ENCODE assay signal across 8 cellular contexts in genomic region chrX:72572248-72573157, GRCh38. TPM values are rescaled to one million over a fixed set of nuclear protein-coding genes. Genes with fewer than 3 reads are reported as not detected.
A peak's percentile ranks its signal among the peaks of the same experiment; 100 is the strongest.
DNase-seq lines count a peak whose midpoint lies in the region; ATAC-seq, FAIRE-seq and TF ChIP-seq lines count a peak whose summit lies in the region.

HDAC8 (minus strand) TSS chrX:72572843; CDS start chrX:72572761, 82 bp downstream.

- ATAC-seq in HG03342 (IDR thresholded peaks at IDR 0.05; ENCODE audit: unreplicated experiment) (peak; percentile 95), WTC11 (peak; percentile 87)

- H3K9ac ChIP-seq in BLaER1 treated with 17β-estradiol and CSF1 and Interleukin-3, amounts not matched to agents 10 nM and 100 nM, result peak within 1 kb of the TSS; percentile 75 to 92 (median 83)

- TF ChIP-seq CTCF in WTC11 (IDR thresholded peaks at IDR 0.05), result no peak

- CTCF ChIA-PET in WTC11 (lab: Charles Lee), result interaction anchor here (0.6 to 0.7 kb wide), 2 partner anchors 17 to 871 kb away, joined by 3 read pairs; no protein-coding TSS in a partner anchor

- POLR2A ChIA-PET in WTC11 (lab: Charles Lee), result no interaction called here

- peak within 1 kb of the TSS; percentile 55 to 76 (median 67) for H3K4me2 ChIP-seq in BLaER1 treated with 17β-estradiol and CSF1 and Interleukin-3, amounts not matched to agents 10 nM and 100 nM

- H3K4me1 ChIP-seq in BLaER1 treated with 17β-estradiol and CSF1 and Interleukin-3, amounts not matched to agents 10 nM and 100 nM, result peaks cover 0 to 7% (median 5%) of the 10 kb centered on the region in 10 experiments; a peak in 7 of 20 replicates

- H4K20me1 ChIP-seq in BLaER1 treated with 17β-estradiol and CSF1 and Interleukin-3, amounts not matched to agents 10 nM and 100 nM, result no peaks in the 10 kb centered on the region; a peak in 2 of 22 replicates

- H3K36me3 ChIP-seq in BLaER1 treated with 17β-estradiol and CSF1 and Interleukin-3, amounts not matched to agents 10 nM and 100 nM, result peaks cover 6 to 27% (median 20%) of the 10 kb centered on the region in 11 experiments; a peak in 19 of 22 replicates

- no peaks in the 10 kb centered on the region for H3K9me3 Mint-ChIP-seq in WTC11

- H3K4me3 Mint-ChIP-seq in WTC11, result peak within 1 kb of the TSS; percentile 94

- FAIRE-seq in colon (lab: Jason Lieb, UNC), result peak; percentile 95

- peaks cover 8% of the 10 kb centered on the region for H3K36me3 Mint-ChIP-seq in WTC11

- H3K4me3 ChIP-seq in BLaER1 treated with 17β-estradiol and CSF1 and Interleukin-3, amounts not matched to agents 10 nM and 100 nM, result peak within 1 kb of the TSS; percentile 59 to 78 (median 71)

- H3K27ac Mint-ChIP-seq in WTC11, result peak within 1 kb of the TSS; percentile 94

- no peaks in the 10 kb centered on the region for H3K9me3 ChIP-seq in BLaER1 treated with 17β-estradiol and CSF1 and Interleukin-3, amounts not matched to agents 10 nM and 100 nM (replicated peaks in 1 of 11)

- peak; percentile 98 for DNase-seq in NCI-H2227 treated with DMSO at 0.1 percent for 48 hours (lab: John Stamatoyannopoulos, UW)
- DNase-seq in WTC11 (ENCODE audit: low spot score), result peak; percentile 59
- DNase-seq in kidney tubule cell (ENCODE audit: low spot score), result peak; percentile 77
- DNase-seq in stimulated activated CD4-positive, alpha-beta T cell treated with anti-CD3 and anti-CD28 coated beads, Interleukin-1b, Interleukin-23, amount 100 ng/mL, for 4 hours (ENCODE audit: low read depth in 2 of 2), result peak; percentile 15 to 21

- H3K4me1 Mint-ChIP-seq in WTC11, result peaks cover 3% of the 10 kb centered on the region; the same call in 1 of the 2 replicates

- H3K27ac ChIP-seq in BLaER1 treated with 17β-estradiol and CSF1 and Interleukin-3, amounts not matched to agents 10 nM and 100 nM, result peak within 1 kb of the TSS; percentile 56 to 90 (median 80); a peak in 21 of 22 replicates

- peaks cover 64 to 100% (median 91%) of the 10 kb centered on the region in 11 experiments for H3K27me3 ChIP-seq in BLaER1 treated with 17β-estradiol and CSF1 and Interleukin-3, amounts not matched to agents 10 nM and 100 nM

- H3K27me3 Mint-ChIP-seq in WTC11 (ENCODE audit: low read depth), result peaks cover 12% of the 10 kb centered on the region

- peak; percentile 46 for TF ChIP-seq POLR2A in GM19193 (IDR thresholded peaks at IDR 0.05; ENCODE audit: extremely low read depth, insufficient read depth, insufficient read length)

TF ChIP-seq in WTC11, 78 proteins besides CTCF, POLR2A, EP300 and RAD21:
- TF ChIP-seq E2F5 (CRISPR knock-in tag; IDR thresholded peaks at IDR 0.05), result no peak
- TF ChIP-seq CREM (CRISPR knock-in tag; IDR thresholded peaks at IDR 0.05), result no peak
- TF ChIP-seq ZNF532 (CRISPR knock-in tag; IDR thresholded peaks at IDR 0.05; ENCODE audit: borderline replicate concordance), result no peak
- no peak for TF ChIP-seq SP1 (CRISPR knock-in tag; conservative IDR thresholded peaks at IDR 0.05)
- TF ChIP-seq ZBTB21 (CRISPR knock-in tag; IDR thresholded peaks at IDR 0.05; ENCODE audit: borderline replicate concordance), result no peak
- TF ChIP-seq TCF7 (CRISPR knock-in tag; IDR thresholded peaks at IDR 0.05; ENCODE audit: low read depth), result no peak
- TF ChIP-seq EMX1 (CRISPR knock-in tag; IDR thresholded peaks at IDR 0.05), result no peak
- TF ChIP-seq OVOL2 (CRISPR knock-in tag; IDR thresholded peaks at IDR 0.05; ENCODE audit: borderline replicate concordance), result no peak

RNA-seq across cellular contexts. Expression of gene HDAC8, which starts in this region (rescaled TPM):
- 22.5 to 30.3 TPM (median 26.6 TPM) in 3 replicates for total RNA-seq in WTC11 (2021)

Comparison
In these comparisons a context has a peak if more than half of its experiments do, and no peak if none do; other contexts are left out.
1. Peak in every context shown above with its lines: DNase-seq, ATAC-seq, H3K4me3 ChIP-seq and H3K27ac ChIP-seq.
2. DNase-seq: peak in every context shown above with its lines; median percentile 98 in NCI-H2227 treated with DMSO at 0.1 percent for 48 hours; 77 in kidney tubule cell; 59 in WTC11; 18 in stimulated activated CD4-positive, alpha-beta T cell treated with anti-CD3 and anti-CD28 coated beads, Interleukin-1b, Interleukin-23, amount 100 ng/mL, for 4 hours.